21 cellular contexts compared by ENCODE assay signal in the genomic region with DNA sequence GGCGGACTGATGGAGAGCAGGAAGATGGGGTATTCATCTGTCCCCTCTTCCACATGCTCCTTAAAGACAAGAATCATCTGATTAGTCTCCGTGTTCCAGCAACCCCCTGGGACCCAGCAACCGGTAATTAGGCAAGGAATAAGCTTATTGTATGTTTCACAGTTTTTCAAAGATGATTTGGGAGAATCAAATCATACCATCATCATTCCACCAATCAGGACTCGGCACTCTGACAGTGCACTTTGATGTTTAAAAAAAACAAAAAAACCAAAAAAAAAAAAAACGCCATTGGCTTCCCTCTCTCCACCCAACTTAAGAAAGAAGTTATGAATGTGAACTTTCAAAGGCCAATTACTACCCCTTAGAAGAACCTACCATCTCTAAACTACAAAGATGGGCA. TPM values are rescaled to one million over a fixed set of nuclear protein-coding genes. Genes with fewer than 3 reads are reported as not detected.
DNase-seq lines count a peak whose midpoint lies in the region; ATAC-seq and TF ChIP-seq lines count a peak whose summit lies in the region.
"Had no signal": no experiment of that assay in that cellular context is flagged by ENCODE, and none has a peak within 500 bp of the region (broad histone marks: within the 10 kb centered on the region; RNA-seq: fewer than 3 reads in every experiment).

No MANE protein-coding gene starts in this region.

- WGBS in testis, 2 donors: 68 to 92% methylated on average over 5 of the region's 5 CpGs

- H3K27ac ChIP-seq in ACC112 (ENCODE audit: low read depth, low read length) (peak overlapping the region; percentile 63), testis (peak overlapping the region in 1 of 2 donors; percentile 47)
- H3K27ac ChIP-seq: epithelial cell of prostate had no signal

- H3K4me3 Mint-ChIP-seq in chondrocyte (ENCODE audit: unreplicated experiment): peak overlapping the region; percentile 36
- H3K4me3 Mint-ChIP-seq in osteocyte (ENCODE audit: unreplicated experiment): no peak overlapping the region
- H3K4me3 Mint-ChIP-seq: dendritic cell treated with granulocyte-macrophage colony-stimulating factor and Interleukin-4, amounts not matched to agents 40 ng/mL and 50 ng/mL, for 4 days; immature natural killer cell had no signal

- H3K9me3 Mint-ChIP-seq in chondrocyte (ENCODE audit: low read depth) (no peaks in the 10 kb centered on the region), osteocyte (ENCODE audit: unreplicated experiment) (no peaks in the 10 kb centered on the region)
- H3K9me3 Mint-ChIP-seq: activated CD4-positive, alpha-beta T cell treated with anti-CD3 and anti-CD28 coated beads, Interleukin-2, amount 10 ng/mL, durations not matched to agents 7 days and 5 days; dendritic cell treated with granulocyte-macrophage colony-stimulating factor and Interleukin-4, amounts not matched to agents 40 ng/mL and 50 ng/mL, for 4 days; immature natural killer cell; naive thymus-derived CD8-positive, alpha-beta T cell had no signal

- peaks cover 52% of the 10 kb centered on the region for H3K4me1 Mint-ChIP-seq in chondrocyte (ENCODE audit: low read depth)
- peaks cover 53% of the 10 kb centered on the region for H3K4me1 Mint-ChIP-seq in osteocyte (ENCODE audit: unreplicated experiment)

- H3K27me3 ChIP-seq in ACC112 (ENCODE audit: insufficient read depth, low read length) (no peaks in the 10 kb centered on the region), testis (no peaks in the 10 kb centered on the region)
- H3K27me3 ChIP-seq: Peyer's patch, spleen had no signal

- peaks cover 2% of the 10 kb centered on the region for H3K36me3 Mint-ChIP-seq in chondrocyte (ENCODE audit: low read depth)
- peaks cover 2% of the 10 kb centered on the region for H3K36me3 Mint-ChIP-seq in osteocyte (ENCODE audit: unreplicated experiment)

- H3K27me3 Mint-ChIP-seq in chondrocyte (ENCODE audit: low read depth): no peaks in the 10 kb centered on the region
- no peaks in the 10 kb centered on the region for H3K27me3 Mint-ChIP-seq in osteocyte (ENCODE audit: unreplicated experiment)
- H3K27me3 Mint-ChIP-seq: activated CD4-positive, alpha-beta T cell treated with anti-CD3 and anti-CD28 coated beads, Interleukin-2, amount 10 ng/mL, durations not matched to agents 7 days and 5 days; naive thymus-derived CD8-positive, alpha-beta T cell had no signal

- peak; percentile 90 for DNase-seq in NCI-H2171 treated with DMSO at 0.1 percent for 48 hours (lab: John Stamatoyannopoulos, UW)
- DNase-seq in chondrocyte (ENCODE audit: low spot score): no peak
- no peak for DNase-seq in osteocyte (ENCODE audit: extremely low spot score, unreplicated experiment)
- DNase-seq in OCI-M1 (lab: John Stamatoyannopoulos, UW): no peak
- DNase-seq in stimulated activated naive CD4-positive, alpha-beta T cell (lab: John Stamatoyannopoulos, UW): no peak
- no peak for DNase-seq in testis
- DNase-seq: activated CD4-positive, alpha-beta T cell treated with anti-CD3 and anti-CD28 coated beads, Interleukin-2, amount 10 ng/mL, durations not matched to agents 7 days and 5 days; activated naive CD4-positive, alpha-beta T cell treated with Interleukin-2 at 50 U/mL for 16 hours; immature natural killer cell; naive thymus-derived CD8-positive, alpha-beta T cell; NCI-H526 treated with DMSO at 0.1 percent for 48 hours; SW 1271 had no signal

- TF ChIP-seq CTCF in chondrocyte (IDR thresholded peaks at IDR 0.05) (no peak), osteocyte (IDR thresholded peaks at IDR 0.05) (no peak), testis (IDR thresholded peaks at IDR 0.05) (no peak)

- H3K9me3 ChIP-seq in testis: no peaks in the 10 kb centered on the region
- H3K9me3 ChIP-seq: Caco-2, Peyer's patch, spleen had no signal

- ATAC-seq in GM21576 (IDR thresholded peaks at IDR 0.05; ENCODE audit: unreplicated experiment): no peak
- ATAC-seq: naive thymus-derived CD8-positive, alpha-beta T cell had no signal

- H2AFZ ChIP-seq in ACC112 (ENCODE audit: low read length, unreplicated experiment): no peak overlapping the region

- intact Hi-C loops in testis (cut with DNase I; ENCODE audit: low total_unique reads): loop anchor here (10.0 kb wide), 1 partner anchor 198 kb away; a partner anchor contains a TSS

- H3K36me3 ChIP-seq in ACC112 (ENCODE audit: insufficient read depth, low read length) (peaks cover 5% of the 10 kb centered on the region; the same call in 1 of the 2 replicates), testis (ENCODE audit: low read depth, missing control alignments) (no peaks in the 10 kb centered on the region)
- H3K36me3 ChIP-seq: Peyer's patch, spleen had no signal

- H3K4me1 ChIP-seq in ACC112 (ENCODE audit: control insufficient read depth, insufficient read depth, low read length, unreplicated experiment) (peaks cover 30% of the 10 kb centered on the region), testis (peaks cover 25% of the 10 kb centered on the region)

- H3K4me3 ChIP-seq in ACC112 (ENCODE audit: low read depth, low read length): 0 out of 2 replicates have a peak overlapping the region, but pooled peaks have one; percentile 13
- no peak overlapping the region for H3K4me3 ChIP-seq in testis
- H3K4me3 ChIP-seq: lung, Peyer's patch had no signal

- peaks cover 43% of the 10 kb centered on the region for H3K79me2 ChIP-seq in ACC112 (ENCODE audit: control insufficient read depth, insufficient read depth, low read length, unreplicated experiment)

- TF ChIP-seq POLR2A in testis (IDR thresholded peaks at IDR 0.05): no peak

- H3K27ac Mint-ChIP-seq in chondrocyte (ENCODE audit: unreplicated experiment) (peak overlapping the region; percentile 91), osteocyte (ENCODE audit: unreplicated experiment) (peak overlapping the region; percentile 84)
- H3K27ac Mint-ChIP-seq: activated CD4-positive, alpha-beta T cell treated with anti-CD3 and anti-CD28 coated beads, Interleukin-2, amount 10 ng/mL, durations not matched to agents 7 days and 5 days; progenitor cell of endocrine pancreas had no signal

RNA-seq across cellular contexts. Expression of a gene that starts 1.3 kb away (rescaled TPM):
- total RNA-seq in chondrocyte (718 to 842 TPM (median 735 TPM) in 3 replicates), osteocyte (821 and 886 TPM in 2 replicates), testis (100 to 1,000 TPM; 538 to 691 TPM)
- polyA plus RNA-seq in testis (ENCODE audit: insufficient read depth, low read depth, low replicate concordance): 313 TPM
